In the genomic region with DNA sequence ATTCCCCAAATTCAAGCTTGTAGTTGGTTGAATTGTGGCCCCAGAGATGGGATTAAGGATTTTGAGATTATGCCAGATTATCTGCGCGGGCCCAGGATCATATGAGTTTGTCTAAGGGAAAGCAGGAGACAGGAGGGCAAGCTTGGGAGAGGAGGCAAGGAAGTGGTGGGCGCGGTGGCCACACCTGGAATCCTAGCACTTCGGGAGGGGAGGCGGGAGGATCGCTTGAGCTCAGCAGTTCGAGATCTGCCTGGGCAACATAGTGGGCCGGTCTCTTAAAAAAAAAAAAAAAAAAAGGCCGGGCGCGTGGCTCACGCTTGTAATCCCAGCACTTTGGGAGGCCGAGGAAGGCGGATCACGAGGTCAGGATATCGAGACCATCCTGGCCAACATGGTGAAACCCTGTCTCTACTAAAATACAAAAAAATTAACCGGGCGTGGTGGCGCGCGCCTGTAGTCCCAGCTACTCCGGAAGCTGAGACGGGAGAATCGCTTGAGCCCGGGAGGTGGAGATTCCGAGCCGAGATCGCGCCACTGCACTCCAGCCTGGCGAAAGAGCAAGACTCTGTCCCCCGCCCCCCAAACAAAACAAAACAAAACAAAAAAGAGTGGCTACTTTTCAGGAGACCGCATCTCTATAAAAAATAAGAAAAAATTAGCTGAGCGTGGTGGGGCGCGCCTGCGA, we compare ENCODE assay signal across 1 cellular context.
TF ChIP-seq lines count a peak whose summit lies in the region.

No MANE protein-coding gene starts in this region.

TF ChIP-seq in SK-N-SH treated with all-trans-retinoic acid at 6 μM for 48 hours, 23 proteins besides CTCF, POLR2A, EP300 and RAD21 (continued from another document):
- TF ChIP-seq, protein P1, sequence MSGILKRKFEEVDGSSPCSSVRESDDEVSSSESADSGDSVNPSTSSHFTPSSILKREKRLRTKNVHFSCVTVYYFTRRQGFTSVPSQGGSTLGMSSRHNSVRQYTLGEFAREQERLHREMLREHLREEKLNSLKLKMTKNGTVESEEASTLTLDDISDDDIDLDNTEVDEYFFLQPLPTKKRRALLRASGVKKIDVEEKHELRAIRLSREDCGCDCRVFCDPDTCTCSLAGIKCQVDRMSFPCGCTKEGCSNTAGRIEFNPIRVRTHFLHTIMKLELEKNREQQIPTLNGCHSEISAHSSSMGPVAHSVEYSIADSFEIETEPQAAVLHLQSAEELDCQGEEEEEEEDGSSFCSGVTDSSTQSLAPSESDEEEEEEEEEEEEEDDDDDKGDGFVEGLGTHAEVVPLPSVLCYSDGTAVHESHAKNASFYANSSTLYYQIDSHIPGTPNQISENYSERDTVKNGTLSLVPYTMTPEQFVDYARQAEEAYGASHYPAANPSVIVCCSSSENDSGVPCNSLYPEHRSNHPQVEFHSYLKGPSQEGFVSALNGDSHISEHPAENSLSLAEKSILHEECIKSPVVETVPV (CRISPR knock-in tag; IDR thresholded peaks at IDR 0.05) = no peak
